Comparison of ENCODE assay signal across 10 cellular contexts in genomic region chr1:198880818-198881597, GRCh38.
DNase-seq lines count a peak whose midpoint lies in the region; ATAC-seq lines count a peak whose summit lies in the region.
"Had no signal": no experiment of that assay in that cellular context is flagged by ENCODE, and none has a peak within 500 bp of the region (broad histone marks: within the 10 kb centered on the region; RNA-seq: fewer than 3 reads in every experiment).

No MANE protein-coding gene starts in this region.

- ATAC-seq in stimulated activated naive B cell treated with anti-CD40 and anti-IgM and Interleukin-4, amounts not matched to agents 10 μg/mL and 1 μg/mL and 100 μg/mL, for 72 hours (replicated peaks): peak; percentile 67 to 70
- no peak for ATAC-seq in GM18870 (IDR thresholded peaks at IDR 0.05; ENCODE audit: unreplicated experiment)
- no peak for ATAC-seq in GM18861 (IDR thresholded peaks at IDR 0.05; ENCODE audit: unreplicated experiment)

- H3K4me3 Mint-ChIP-seq in activated T-cell treated with anti-CD3 and anti-CD28 coated beads, Interleukin-2, amount 50 U/mL, for 24 hours: no peak overlapping the region
- H3K4me3 Mint-ChIP-seq in stimulated activated naive B cell treated with anti-CD40 and anti-IgM and Interleukin-4, amounts not matched to agents 10 μg/mL and 1 μg/mL and 100 μg/mL, for 72 hours: peak overlapping the region in 1 of 2 donors; percentile 17

- no peaks in the 10 kb centered on the region for H3K27me3 Mint-ChIP-seq in activated T-cell treated with anti-CD3 and anti-CD28 coated beads, Interleukin-2, amount 50 U/mL, for 24 hours
- H3K27me3 Mint-ChIP-seq in stimulated activated naive B cell treated with anti-CD40 and anti-IgM and Interleukin-4, amounts not matched to agents 10 μg/mL and 1 μg/mL and 100 μg/mL, for 72 hours: no peaks in the 10 kb centered on the region

- peaks cover 45% of the 10 kb centered on the region for H3K4me1 Mint-ChIP-seq in activated T-cell treated with anti-CD3 and anti-CD28 coated beads, Interleukin-2, amount 50 U/mL, for 24 hours (ENCODE audit: low read depth)
- H3K4me1 Mint-ChIP-seq in stimulated activated naive B cell treated with anti-CD40 and anti-IgM and Interleukin-4, amounts not matched to agents 10 μg/mL and 1 μg/mL and 100 μg/mL, for 72 hours: peaks cover 11 to 20% of the 10 kb centered on the region in 2 donors

- peaks cover 5% of the 10 kb centered on the region for H3K9me3 Mint-ChIP-seq in activated T-cell treated with anti-CD3 and anti-CD28 coated beads, Interleukin-2, amount 50 U/mL, for 24 hours
- peaks cover 7 to 10% of the 10 kb centered on the region in 2 donors for H3K9me3 Mint-ChIP-seq in stimulated activated naive B cell treated with anti-CD40 and anti-IgM and Interleukin-4, amounts not matched to agents 10 μg/mL and 1 μg/mL and 100 μg/mL, for 72 hours

- peak overlapping the region; percentile 86 for H3K27ac Mint-ChIP-seq in activated T-cell treated with anti-CD3 and anti-CD28 coated beads, Interleukin-2, amount 50 U/mL, for 24 hours
- no peak overlapping the region for H3K27ac Mint-ChIP-seq in stimulated activated naive B cell treated with anti-CD40 and anti-IgM and Interleukin-4, amounts not matched to agents 10 μg/mL and 1 μg/mL and 100 μg/mL, for 72 hours

- H3K36me3 Mint-ChIP-seq in activated T-cell treated with anti-CD3 and anti-CD28 coated beads, Interleukin-2, amount 50 U/mL, for 24 hours (ENCODE audit: low read depth): peaks cover 21% of the 10 kb centered on the region
- peaks cover 11 to 19% of the 10 kb centered on the region in 2 donors for H3K36me3 Mint-ChIP-seq in stimulated activated naive B cell treated with anti-CD40 and anti-IgM and Interleukin-4, amounts not matched to agents 10 μg/mL and 1 μg/mL and 100 μg/mL, for 72 hours

- DNase-seq in activated T-cell treated with anti-CD3 and anti-CD28 coated beads, Interleukin-2, amount 50 U/mL, for 24 hours: no peak
- no peak for DNase-seq in activated T-cell treated with anti-CD3 and anti-CD28 coated beads, Interleukin-2, amount 50 U/mL, for 48 hours
- DNase-seq in RKO (ENCODE audit: low spot score) (peak; percentile 92), fibroblast of gingiva (ENCODE audit: low read depth) (peak; percentile 83), NCI-H1092 treated with DMSO at 0.1 percent for 48 hours (lab: John Stamatoyannopoulos, UW) (no peak)
- no peak for DNase-seq in stimulated activated naive B cell treated with anti-CD40 and anti-IgM and Interleukin-4, amounts not matched to agents 10 μg/mL and 1 μg/mL and 100 μg/mL, for 72 hours
- DNase-seq: activated CD4-positive, alpha-beta T cell treated with anti-CD3 and anti-CD28 coated beads, Interleukin-2, amount 50 U/mL, for 4 hours; kidney had no signal

Comparison
In these comparisons a context has a peak if more than half of its experiments do, and no peak if none do; other contexts are left out.
1. DNase-seq: peak in RKO (single experiment) and fibroblast of gingiva (single experiment); none in activated T-cell treated with anti-CD3 and anti-CD28 coated beads, Interleukin-2, amount 50 U/mL, for 24 hours (single experiment), activated T-cell treated with anti-CD3 and anti-CD28 coated beads, Interleukin-2, amount 50 U/mL, for 48 hours (0 of 2), stimulated activated naive B cell treated with anti-CD40 and anti-IgM and Interleukin-4, amounts not matched to agents 10 μg/mL and 1 μg/mL and 100 μg/mL, for 72 hours (single experiment) and NCI-H1092 treated with DMSO at 0.1 percent for 48 hours (single experiment).
2. ATAC-seq: peak in stimulated activated naive B cell treated with anti-CD40 and anti-IgM and Interleukin-4, amounts not matched to agents 10 μg/mL and 1 μg/mL and 100 μg/mL, for 72 hours (2 of 2); none in GM18870 (single experiment) and GM18861 (single experiment).